Comparison of ENCODE assay signal across 9 cellular contexts in genomic region chr6:157460182-157460999, GRCh38.
DNase-seq lines count a peak whose midpoint lies in the region; ATAC-seq and TF ChIP-seq lines count a peak whose summit lies in the region.
"Had no signal": no experiment of that assay in that cellular context is flagged by ENCODE, and none has a peak within 500 bp of the region (broad histone marks: within the 10 kb centered on the region; RNA-seq: fewer than 3 reads in every experiment).

No MANE protein-coding gene starts in this region.

- intact Hi-C loops in activated CD4-positive, alpha-beta T cell treated with anti-CD3 and anti-CD28 coated beads for 36 hours (cut with DNase I, micrococcal nuclease) = loop anchor here (2.0 to 10.0 kb wide), 3 partner anchors 80 to 302 kb away; partner anchors contain the start of genes TMEM242 (in 1 of the 2) and ZDHHC14 (in 1 of the 2)

- no peak for DNase-seq in activated CD4-positive, alpha-beta T cell treated with anti-CD3 and anti-CD28 coated beads for 36 hours
- DNase-seq in activated CD4-positive, alpha-beta T cell treated with anti-CD3 and anti-CD28 coated beads, Interleukin-2, amount 50 U/mL, for 4 hours = no peak
- DNase-seq in T-helper 17 cell (no peak), midbrain (lab: John Stamatoyannopoulos, UW) (no peak), retina (no peak)
- DNase-seq: NCI-H1930 had no signal

- H3K4me3 Mint-ChIP-seq in activated CD4-positive, alpha-beta T cell treated with anti-CD3 and anti-CD28 coated beads for 36 hours = no peak overlapping the region
- H3K4me3 Mint-ChIP-seq in T-helper 17 cell (no peak overlapping the region), nephron (no peak overlapping the region)

- no peaks in the 10 kb centered on the region for H3K9me3 ChIP-seq in T-helper 17 cell (ENCODE audit: control insufficient read depth, low read length, poor library complexity, severe bottlenecking)

- POLR2A ChIA-PET in activated CD4-positive, alpha-beta T cell treated with anti-CD3 and anti-CD28 coated beads for 36 hours (lab: Charles Lee) = interaction anchor here (0.7 to 1.3 kb wide), 2 partner anchors 31 to 32 kb away, joined by 5 to 8 read pairs; no protein-coding TSS in a partner anchor

- H3K27ac Mint-ChIP-seq in activated CD4-positive, alpha-beta T cell treated with anti-CD3 and anti-CD28 coated beads for 36 hours = peak overlapping the region; percentile 89
- H3K27ac Mint-ChIP-seq in T-helper 17 cell (peak overlapping the region; percentile 62), nephron (peak overlapping the region; percentile 36 to 80 (median 38))

- no peaks in the 10 kb centered on the region for H3K27me3 Mint-ChIP-seq in activated CD4-positive, alpha-beta T cell treated with anti-CD3 and anti-CD28 coated beads for 36 hours
- H3K27me3 Mint-ChIP-seq in T-helper 17 cell (no peaks in the 10 kb centered on the region), nephron (ENCODE audit: low read depth) (no peaks in the 10 kb centered on the region)

- CTCF ChIA-PET in activated CD4-positive, alpha-beta T cell treated with anti-CD3 and anti-CD28 coated beads for 36 hours (lab: Charles Lee) = interaction anchor here (0.7 to 2.0 kb wide), 5 partner anchors 10 to 207 kb away, joined by 3 to 5 read pairs (median 4); no protein-coding TSS in a partner anchor

- peaks cover 58% of the 10 kb centered on the region for H3K4me1 Mint-ChIP-seq in activated CD4-positive, alpha-beta T cell treated with anti-CD3 and anti-CD28 coated beads for 36 hours
- H3K4me1 Mint-ChIP-seq in T-helper 17 cell = peaks cover 20% of the 10 kb centered on the region
- H3K4me1 Mint-ChIP-seq in nephron = peaks cover 29% of the 10 kb centered on the region

- no peaks in the 10 kb centered on the region for H3K36me3 Mint-ChIP-seq in activated CD4-positive, alpha-beta T cell treated with anti-CD3 and anti-CD28 coated beads for 36 hours (ENCODE audit: low read depth)
- H3K36me3 Mint-ChIP-seq in T-helper 17 cell (ENCODE audit: low read depth) (peaks cover 2% of the 10 kb centered on the region), nephron (ENCODE audit: low read depth) (no peaks in the 10 kb centered on the region)

- no peak for TF ChIP-seq CTCF in nephron (IDR thresholded peaks at IDR 0.05; ENCODE audit: unreplicated experiment in 3 of 3)

- ATAC-seq in activated CD4-positive, alpha-beta T cell treated with anti-CD3 and anti-CD28 coated beads for 36 hours = peak; percentile 32
- ATAC-seq in GM21619 (IDR thresholded peaks at IDR 0.05; ENCODE audit: unreplicated experiment) (peak; percentile 1), T-helper 17 cell (no peak), HG03342 (IDR thresholded peaks at IDR 0.05; ENCODE audit: unreplicated experiment) (no peak)

- no peaks in the 10 kb centered on the region for H3K9me3 Mint-ChIP-seq in activated CD4-positive, alpha-beta T cell treated with anti-CD3 and anti-CD28 coated beads for 36 hours (ENCODE audit: low read depth)
- H3K9me3 Mint-ChIP-seq in nephron = no peaks in the 10 kb centered on the region

Comparison
In these comparisons a context has a peak if more than half of its experiments do, and no peak if none do; other contexts are left out.
1. ATAC-seq: peak in activated CD4-positive, alpha-beta T cell treated with anti-CD3 and anti-CD28 coated beads for 36 hours (single experiment) and GM21619 (single experiment); none in T-helper 17 cell (single experiment) and HG03342 (single experiment).
2. H3K27ac Mint-ChIP-seq: peak in every context shown above with its lines; median percentile 89 in activated CD4-positive, alpha-beta T cell treated with anti-CD3 and anti-CD28 coated beads for 36 hours; 62 in T-helper 17 cell; 38 in nephron.